ENCODE assay signal across 8 cellular contexts in the genomic region with DNA sequence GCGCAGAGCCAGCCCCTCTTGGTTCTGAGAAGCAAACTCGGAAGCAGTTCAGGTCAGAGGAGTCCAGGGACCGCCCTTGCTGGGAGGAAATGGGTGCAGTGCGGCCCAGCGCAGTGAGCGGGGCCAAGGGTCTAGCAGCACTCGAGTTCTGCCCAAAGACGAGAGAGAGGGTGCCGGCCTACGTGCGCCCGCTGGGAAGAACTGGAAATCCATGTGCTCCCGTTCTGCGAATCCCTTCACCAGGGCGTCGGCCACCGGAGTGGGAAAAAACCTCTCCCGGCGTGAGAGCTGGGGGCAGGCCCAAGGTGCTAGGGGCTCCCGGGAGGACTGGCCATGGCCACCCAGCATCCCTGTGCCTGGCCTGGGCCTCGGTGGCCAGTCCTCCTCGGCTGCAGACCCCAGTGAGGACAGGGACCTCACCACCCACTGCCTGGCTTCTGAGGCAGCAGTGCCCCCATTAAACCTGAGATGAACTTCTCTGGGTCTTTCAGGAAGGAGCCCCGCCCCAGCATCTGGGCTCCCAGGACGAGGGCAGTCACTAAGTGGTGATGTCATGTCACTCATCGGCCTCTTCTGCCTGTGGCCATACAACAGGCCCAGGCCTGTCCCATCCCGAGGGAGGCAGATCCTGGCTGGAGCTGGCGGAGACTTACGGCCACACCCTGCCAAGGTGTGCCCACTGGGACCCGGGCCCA. TPM values are rescaled to one million over a fixed set of nuclear protein-coding genes. Genes with fewer than 3 reads are reported as not detected.
DNase-seq lines count a peak whose midpoint lies in the region; ATAC-seq and TF ChIP-seq lines count a peak whose summit lies in the region.

No MANE protein-coding gene starts in this region.

- peaks cover 2% of the 10 kb centered on the region for H3K36me3 Mint-ChIP-seq in activated T-helper 2 cell treated with anti-CD3 and anti-CD28 coated beads, Interferon-gamma antibody, Interleukin-2, Interleukin-4, amounts not matched to agents 10 μg/mL and 5 μg/mL and 100 μg/mL, durations not matched to agents 14 hours and 24 hours and 36 hours (ENCODE audit: low read depth)
- H3K36me3 Mint-ChIP-seq in neural crest cell (ENCODE audit: low read depth) = no peaks in the 10 kb centered on the region

- in situ Hi-C loops in ACHN (cut with HindIII; ENCODE audit: low pct_ligation_motif_present, low pct_unique_long_range_greater_than_20kb, low sequenced_read_pairs) = no loop called here

- intact Hi-C loops in activated T-helper 2 cell treated with anti-CD3 and anti-CD28 coated beads, Interferon-gamma antibody, Interleukin-2, Interleukin-4, amounts not matched to agents 10 μg/mL and 5 μg/mL and 100 μg/mL, durations not matched to agents 14 hours and 24 hours and 36 hours (cut with micrococcal nuclease) = no loop called here

- ATAC-seq in HG02623 (IDR thresholded peaks at IDR 0.05; ENCODE audit: unreplicated experiment) = no peak
- ATAC-seq in HG03342 (IDR thresholded peaks at IDR 0.05; ENCODE audit: unreplicated experiment) = no peak

- no peak for TF ChIP-seq CTCF in neural crest cell (conservative IDR thresholded peaks at IDR 0.05)

- peak overlapping the region; percentile 57 for H3K4me3 Mint-ChIP-seq in activated T-helper 2 cell treated with anti-CD3 and anti-CD28 coated beads, Interferon-gamma antibody, Interleukin-2, Interleukin-4, amounts not matched to agents 10 μg/mL and 5 μg/mL and 100 μg/mL, durations not matched to agents 14 hours and 24 hours and 36 hours (ENCODE audit: low read depth)
- peak overlapping the region; percentile 19 for H3K4me3 Mint-ChIP-seq in neural crest cell

- DNase-seq in DMS 273 treated with DMSO at 0.1 percent for 48 hours (lab: John Stamatoyannopoulos, UW) (peak; percentile 58), NCI-H187 treated with DMSO at 0.1 percent for 48 hours (lab: John Stamatoyannopoulos, UW) (peak; percentile 49), neural crest cell (ENCODE audit: low read depth, low spot score) (no peak), ACHN (no peak), NCI-H128 (lab: John Stamatoyannopoulos, UW; ENCODE audit: unreplicated experiment) (no peak)
- DNase-seq in activated T-helper 2 cell treated with anti-CD3 and anti-CD28 coated beads, Interferon-gamma antibody, Interleukin-2, Interleukin-4, amounts not matched to agents 10 μg/mL and 5 μg/mL and 100 μg/mL, durations not matched to agents 14 hours and 24 hours and 36 hours (ENCODE audit: low spot score) = no peak

- no peak overlapping the region for H3K27ac Mint-ChIP-seq in activated T-helper 2 cell treated with anti-CD3 and anti-CD28 coated beads, Interferon-gamma antibody, Interleukin-2, Interleukin-4, amounts not matched to agents 10 μg/mL and 5 μg/mL and 100 μg/mL, durations not matched to agents 14 hours and 24 hours and 36 hours
- no peak overlapping the region for H3K27ac Mint-ChIP-seq in neural crest cell (ENCODE audit: unreplicated experiment)

- H3K27me3 Mint-ChIP-seq in activated T-helper 2 cell treated with anti-CD3 and anti-CD28 coated beads, Interferon-gamma antibody, Interleukin-2, Interleukin-4, amounts not matched to agents 10 μg/mL and 5 μg/mL and 100 μg/mL, durations not matched to agents 14 hours and 24 hours and 36 hours (ENCODE audit: low read depth) = no peaks in the 10 kb centered on the region
- H3K27me3 Mint-ChIP-seq in neural crest cell (ENCODE audit: low read depth) = peaks cover 14% of the 10 kb centered on the region

- H3K9me3 Mint-ChIP-seq in activated T-helper 2 cell treated with anti-CD3 and anti-CD28 coated beads, Interferon-gamma antibody, Interleukin-2, Interleukin-4, amounts not matched to agents 10 μg/mL and 5 μg/mL and 100 μg/mL, durations not matched to agents 14 hours and 24 hours and 36 hours = no peaks in the 10 kb centered on the region
- H3K9me3 Mint-ChIP-seq in neural crest cell = no peaks in the 10 kb centered on the region

- peaks cover 35% of the 10 kb centered on the region for H3K4me1 Mint-ChIP-seq in activated T-helper 2 cell treated with anti-CD3 and anti-CD28 coated beads, Interferon-gamma antibody, Interleukin-2, Interleukin-4, amounts not matched to agents 10 μg/mL and 5 μg/mL and 100 μg/mL, durations not matched to agents 14 hours and 24 hours and 36 hours (ENCODE audit: low read depth)
- peaks cover 11% of the 10 kb centered on the region for H3K4me1 Mint-ChIP-seq in neural crest cell

RNA-seq across cellular contexts. Expression of a gene that starts 10.6 kb away (rescaled TPM):
- total RNA-seq in activated T-helper 2 cell treated with anti-CD3 and anti-CD28 coated beads, Interferon-gamma antibody, Interleukin-2, Interleukin-4, amounts not matched to agents 10 μg/mL and 5 μg/mL and 100 μg/mL, durations not matched to agents 14 hours and 24 hours and 36 hours = 43.1 and 43.5 TPM in 2 replicates
- 37.4 and 39.0 TPM in 2 replicates for total RNA-seq in neural crest cell

RNA-seq across cellular contexts. Expression of a gene that starts 13.0 kb away (rescaled TPM):
- total RNA-seq in activated T-helper 2 cell treated with anti-CD3 and anti-CD28 coated beads, Interferon-gamma antibody, Interleukin-2, Interleukin-4, amounts not matched to agents 10 μg/mL and 5 μg/mL and 100 μg/mL, durations not matched to agents 14 hours and 24 hours and 36 hours = 5.4 and 5.5 TPM in 2 replicates
- 8.1 and 8.6 TPM in 2 replicates for total RNA-seq in neural crest cell

Comparison
In these comparisons a context has a peak if more than half of its experiments do, and no peak if none do; other contexts are left out.
1. DNase-seq: peak in DMS 273 treated with DMSO at 0.1 percent for 48 hours (single experiment) and NCI-H187 treated with DMSO at 0.1 percent for 48 hours (single experiment); none in activated T-helper 2 cell treated with anti-CD3 and anti-CD28 coated beads, Interferon-gamma antibody, Interleukin-2, Interleukin-4, amounts not matched to agents 10 μg/mL and 5 μg/mL and 100 μg/mL, durations not matched to agents 14 hours and 24 hours and 36 hours (single experiment), neural crest cell (single experiment), ACHN (single experiment) and NCI-H128 (single experiment).